In the genomic region with DNA sequence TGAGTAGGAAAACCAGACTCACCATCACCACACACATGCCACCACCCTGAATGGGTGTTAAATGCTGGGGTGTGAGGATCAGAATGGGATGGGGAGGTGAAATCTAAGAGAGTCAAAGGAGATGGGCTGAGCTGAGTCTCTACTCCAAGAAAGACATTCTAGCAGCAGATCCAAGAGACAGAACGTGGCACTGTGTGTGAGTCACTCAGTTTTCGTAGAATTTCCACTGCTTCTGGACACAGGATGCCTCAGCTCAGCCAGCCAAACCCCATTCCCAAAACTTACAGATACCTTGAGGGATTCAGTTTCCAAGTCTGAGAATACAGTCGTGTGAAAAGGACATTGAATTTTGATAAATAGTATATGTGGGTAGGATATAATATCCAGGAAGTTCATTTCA, we compare ENCODE assay signal across 27 cellular contexts. TPM values are rescaled to one million over a fixed set of nuclear protein-coding genes. Genes with fewer than 3 reads are reported as not detected.
"Had no signal": no experiment of that assay in that cellular context is flagged by ENCODE, and none has a peak within 500 bp of the region (broad histone marks: within the 10 kb centered on the region; RNA-seq: fewer than 3 reads in every experiment).

No MANE protein-coding gene starts in this region.

- ATAC-seq: gastrocnemius medialis; natural killer cell; pancreas; sciatic nerve; stimulated activated naive B cell treated with anti-CD40 and anti-IgM and Interleukin-4, amounts not matched to agents 10 μg/mL and 1 μg/mL and 100 μg/mL, for 72 hours had no signal

- H3K27me3 ChIP-seq: gastrocnemius medialis, pancreas, tibial nerve, upper lobe of left lung had no signal

- H3K4me3 Mint-ChIP-seq: memory B cell; natural killer cell; stimulated activated naive B cell treated with anti-CD40 and anti-IgM and Interleukin-4, amounts not matched to agents 10 μg/mL and 1 μg/mL and 100 μg/mL, for 72 hours; stimulated activated naive CD8-positive, alpha-beta T cell treated with anti-CD3 and anti-CD28 coated beads, Interleukin-15, Interleukin-2, amounts not matched to agents 100 ng/mL and 50 ng/mL, for 24 hours had no signal

- H3K9me3 ChIP-seq: esophagus squamous epithelium, gastrocnemius medialis, pancreas, thoracic aorta, tibial nerve, upper lobe of left lung had no signal

- H3K4me3 ChIP-seq: coronary artery, esophagus squamous epithelium, gastrocnemius medialis, lung, pancreas, thoracic aorta, tibial nerve, upper lobe of left lung had no signal

- H3K27ac Mint-ChIP-seq: memory B cell; natural killer cell; stimulated activated naive B cell treated with anti-CD40 and anti-IgM and Interleukin-4, amounts not matched to agents 10 μg/mL and 1 μg/mL and 100 μg/mL, for 72 hours; stimulated activated naive CD8-positive, alpha-beta T cell treated with anti-CD3 and anti-CD28 coated beads, Interleukin-15, Interleukin-2, amounts not matched to agents 100 ng/mL and 50 ng/mL, for 24 hours had no signal

- H3K36me3 Mint-ChIP-seq: memory B cell; natural killer cell; stimulated activated naive B cell treated with anti-CD40 and anti-IgM and Interleukin-4, amounts not matched to agents 10 μg/mL and 1 μg/mL and 100 μg/mL, for 72 hours had no signal

- H3K4me1 Mint-ChIP-seq: memory B cell; natural killer cell; stimulated activated naive B cell treated with anti-CD40 and anti-IgM and Interleukin-4, amounts not matched to agents 10 μg/mL and 1 μg/mL and 100 μg/mL, for 72 hours had no signal

- H3K27ac ChIP-seq: coronary artery, esophagus squamous epithelium, gastrocnemius medialis, pancreas, thoracic aorta, tibial nerve, upper lobe of left lung had no signal

- H3K9me3 Mint-ChIP-seq: natural killer cell; stimulated activated naive B cell treated with anti-CD40 and anti-IgM and Interleukin-4, amounts not matched to agents 10 μg/mL and 1 μg/mL and 100 μg/mL, for 72 hours; stimulated activated naive CD8-positive, alpha-beta T cell treated with anti-CD3 and anti-CD28 coated beads, Interleukin-15, Interleukin-2, amounts not matched to agents 100 ng/mL and 50 ng/mL, for 24 hours had no signal

- FAIRE-seq: keratinocyte, pancreas, urothelium cell line had no signal

- H3K4me1 ChIP-seq: esophagus squamous epithelium, gastrocnemius medialis, pancreas, tibial nerve, upper lobe of left lung had no signal

- H3K36me3 ChIP-seq: esophagus squamous epithelium, gastrocnemius medialis, pancreas, thoracic aorta, tibial nerve, upper lobe of left lung had no signal

- DNase-seq: dermis blood vessel endothelial cell; effector memory CD4-positive, alpha-beta T cell; erythroblast; esophagus squamous epithelium; foreskin fibroblast; gastrocnemius medialis; head of caudate nucleus; natural killer cell; occipital lobe; pancreas; stimulated activated CD4-positive, alpha-beta T cell treated with anti-CD3 and anti-CD28 coated beads, Interleukin-4, amount 100 ng/mL, for 4 hours; stimulated activated naive B cell treated with anti-CD40 and anti-IgM and Interleukin-4, amounts not matched to agents 10 μg/mL and 1 μg/mL and 100 μg/mL, for 72 hours; upper lobe of left lung had no signal

RNA-seq across cellular contexts. Expression of a gene that starts 7.3 kb away (rescaled TPM):
- total RNA-seq: dermis blood vessel endothelial cell, esophagus squamous epithelium, gastrocnemius medialis, glomerular endothelial cell, mononuclear cell, natural killer cell, posterior vena cava, pulmonary artery endothelial cell, sciatic nerve, thoracic aorta, tibial nerve had no signal
- polyA plus RNA-seq: keratinocyte, neural cell, pancreas had no signal

RNA-seq across cellular contexts. Expression of a gene that starts 39.1 kb away (rescaled TPM):
- total RNA-seq: dermis blood vessel endothelial cell, esophagus squamous epithelium, glomerular endothelial cell, mononuclear cell, natural killer cell, occipital lobe, posterior vena cava, pulmonary artery endothelial cell, sciatic nerve, thoracic aorta had no signal
- polyA plus RNA-seq: keratinocyte, neural cell, pancreas had no signal
